ENCODE assay signal across 1 cellular context in the genomic region with DNA sequence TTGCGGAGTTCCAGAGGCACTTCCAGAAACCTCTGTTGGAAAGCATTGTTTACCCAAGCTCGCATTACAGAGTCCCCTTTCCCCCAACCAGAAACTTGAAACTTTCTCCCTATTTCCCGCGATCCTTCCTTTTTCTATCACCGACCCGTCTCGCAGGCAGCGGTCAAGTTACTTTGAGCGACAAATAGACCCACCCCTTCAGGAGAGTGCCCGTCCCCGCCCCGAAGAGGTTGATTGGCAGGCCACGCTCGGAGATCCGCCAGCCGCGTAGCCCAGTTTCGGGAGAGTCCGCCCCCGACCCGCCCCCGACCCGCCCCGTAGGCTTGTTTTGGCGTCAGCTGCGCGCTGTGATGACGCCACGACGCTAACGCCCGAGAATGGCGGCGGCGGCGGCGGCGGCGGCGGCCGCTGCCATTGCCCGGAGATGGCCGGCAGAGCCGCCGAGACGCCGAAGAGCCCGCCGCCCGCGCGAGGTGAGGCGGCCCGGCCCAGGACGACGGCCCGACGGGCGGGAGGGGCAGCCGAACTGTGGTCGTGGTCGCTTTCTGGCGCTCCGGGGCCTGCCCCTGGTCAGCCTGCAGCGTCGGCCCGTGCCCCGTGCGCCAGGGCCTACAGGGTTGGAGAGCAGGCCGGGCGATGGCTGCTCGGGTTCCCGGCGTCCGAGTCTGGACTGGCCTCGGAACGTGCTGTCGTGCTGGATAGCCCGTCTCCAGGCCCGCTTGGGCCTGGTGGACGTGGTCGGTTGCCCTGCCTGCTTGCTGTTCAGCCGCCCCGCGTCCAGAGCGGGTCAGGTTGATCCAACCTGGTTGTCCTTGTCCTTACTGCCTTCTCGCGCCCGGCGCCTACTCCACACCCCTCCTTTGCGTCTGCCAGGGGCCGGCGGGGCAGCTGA.
TF ChIP-seq lines count a peak whose summit lies in the region.

A gene (plus strand): TSS at position 356 of the 892 bp plus-strand sequence. CDS start 15,496 bp downstream, outside the sequence.

TF ChIP-seq in K562, 482 proteins besides CTCF, POLR2A, EP300 and RAD21 (continued from another document and continues in another):
- TF ChIP-seq, protein P1, sequence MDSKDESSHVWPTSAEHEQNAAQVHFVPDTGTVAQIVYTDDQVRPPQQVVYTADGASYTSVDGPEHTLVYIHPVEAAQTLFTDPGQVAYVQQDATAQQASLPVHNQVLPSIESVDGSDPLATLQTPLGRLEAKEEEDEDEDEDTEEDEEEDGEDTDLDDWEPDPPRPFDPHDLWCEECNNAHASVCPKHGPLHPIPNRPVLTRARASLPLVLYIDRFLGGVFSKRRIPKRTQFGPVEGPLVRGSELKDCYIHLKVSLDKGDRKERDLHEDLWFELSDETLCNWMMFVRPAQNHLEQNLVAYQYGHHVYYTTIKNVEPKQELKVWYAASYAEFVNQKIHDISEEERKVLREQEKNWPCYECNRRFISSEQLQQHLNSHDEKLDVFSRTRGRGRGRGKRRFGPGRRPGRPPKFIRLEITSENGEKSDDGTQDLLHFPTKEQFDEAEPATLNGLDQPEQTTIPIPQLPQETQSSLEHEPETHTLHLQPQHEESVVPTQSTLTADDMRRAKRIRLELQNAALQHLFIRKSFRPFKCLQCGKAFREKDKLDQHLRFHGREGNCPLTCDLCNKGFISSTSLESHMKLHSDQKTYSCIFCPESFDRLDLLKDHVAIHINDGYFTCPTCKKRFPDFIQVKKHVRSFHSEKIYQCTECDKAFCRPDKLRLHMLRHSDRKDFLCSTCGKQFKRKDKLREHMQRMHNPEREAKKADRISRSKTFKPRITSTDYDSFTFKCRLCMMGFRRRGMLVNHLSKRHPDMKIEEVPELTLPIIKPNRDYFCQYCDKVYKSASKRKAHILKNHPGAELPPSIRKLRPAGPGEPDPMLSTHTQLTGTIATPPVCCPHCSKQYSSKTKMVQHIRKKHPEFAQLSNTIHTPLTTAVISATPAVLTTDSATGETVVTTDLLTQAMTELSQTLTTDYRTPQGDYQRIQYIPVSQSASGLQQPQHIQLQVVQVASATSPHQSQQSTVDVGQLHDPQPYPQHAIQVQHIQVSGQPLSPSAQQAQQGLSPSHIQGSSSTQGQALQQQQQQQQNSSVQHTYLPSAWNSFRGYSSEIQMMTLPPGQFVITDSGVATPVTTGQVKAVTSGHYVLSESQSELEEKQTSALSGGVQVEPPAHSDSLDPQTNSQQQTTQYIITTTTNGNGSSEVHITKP (IDR thresholded peaks at IDR 0.05; ENCODE audit: partially characterized antibody): peak; percentile 26
- peak; percentile 48; the same call in 1 of the 2 replicates for TF ChIP-seq ZBTB1 (CRISPR knock-in tag; IDR thresholded peaks at IDR 0.05; ENCODE audit: borderline replicate concordance, low read depth)
- TF ChIP-seq CREB1 (IDR thresholded peaks at IDR 0.05): peak; percentile 98
- peak; percentile 95 for TF ChIP-seq CREB1 (CRISPR knock-in tag; IDR thresholded peaks at IDR 0.05)
- TF ChIP-seq, protein P2, sequence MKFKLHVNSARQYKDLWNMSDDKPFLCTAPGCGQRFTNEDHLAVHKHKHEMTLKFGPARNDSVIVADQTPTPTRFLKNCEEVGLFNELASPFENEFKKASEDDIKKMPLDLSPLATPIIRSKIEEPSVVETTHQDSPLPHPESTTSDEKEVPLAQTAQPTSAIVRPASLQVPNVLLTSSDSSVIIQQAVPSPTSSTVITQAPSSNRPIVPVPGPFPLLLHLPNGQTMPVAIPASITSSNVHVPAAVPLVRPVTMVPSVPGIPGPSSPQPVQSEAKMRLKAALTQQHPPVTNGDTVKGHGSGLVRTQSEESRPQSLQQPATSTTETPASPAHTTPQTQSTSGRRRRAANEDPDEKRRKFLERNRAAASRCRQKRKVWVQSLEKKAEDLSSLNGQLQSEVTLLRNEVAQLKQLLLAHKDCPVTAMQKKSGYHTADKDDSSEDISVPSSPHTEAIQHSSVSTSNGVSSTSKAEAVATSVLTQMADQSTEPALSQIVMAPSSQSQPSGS (CRISPR knock-in tag; IDR thresholded peaks at IDR 0.05): peak; percentile 82
- peak in 1 of 2 experiments; percentile 51; a peak in 1 of 4 replicates for TF ChIP-seq TBL1XR1 (IDR thresholded peaks at IDR 0.05; ENCODE audit: low read length in 2 of 2)
- TF ChIP-seq ZNF830 (CRISPR knock-in tag; IDR thresholded peaks at IDR 0.05): 0 out of 2 replicates have a peak, but pooled peaks have one; percentile 15
- TF ChIP-seq, protein P3, sequence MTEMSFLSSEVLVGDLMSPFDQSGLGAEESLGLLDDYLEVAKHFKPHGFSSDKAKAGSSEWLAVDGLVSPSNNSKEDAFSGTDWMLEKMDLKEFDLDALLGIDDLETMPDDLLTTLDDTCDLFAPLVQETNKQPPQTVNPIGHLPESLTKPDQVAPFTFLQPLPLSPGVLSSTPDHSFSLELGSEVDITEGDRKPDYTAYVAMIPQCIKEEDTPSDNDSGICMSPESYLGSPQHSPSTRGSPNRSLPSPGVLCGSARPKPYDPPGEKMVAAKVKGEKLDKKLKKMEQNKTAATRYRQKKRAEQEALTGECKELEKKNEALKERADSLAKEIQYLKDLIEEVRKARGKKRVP (CRISPR knock-in tag; IDR thresholded peaks at IDR 0.05): no peak
- TF ChIP-seq, protein P4, sequence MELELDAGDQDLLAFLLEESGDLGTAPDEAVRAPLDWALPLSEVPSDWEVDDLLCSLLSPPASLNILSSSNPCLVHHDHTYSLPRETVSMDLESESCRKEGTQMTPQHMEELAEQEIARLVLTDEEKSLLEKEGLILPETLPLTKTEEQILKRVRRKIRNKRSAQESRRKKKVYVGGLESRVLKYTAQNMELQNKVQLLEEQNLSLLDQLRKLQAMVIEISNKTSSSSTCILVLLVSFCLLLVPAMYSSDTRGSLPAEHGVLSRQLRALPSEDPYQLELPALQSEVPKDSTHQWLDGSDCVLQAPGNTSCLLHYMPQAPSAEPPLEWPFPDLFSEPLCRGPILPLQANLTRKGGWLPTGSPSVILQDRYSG (tag; conservative IDR thresholded peaks at IDR 0.05; ENCODE audit: low read depth): no peak
- 0 out of 2 replicates have a peak, but pooled peaks have one; percentile 54 for TF ChIP-seq ZNF282 (CRISPR knock-in tag; IDR thresholded peaks at IDR 0.05)
- TF ChIP-seq MAZ (CRISPR knock-in tag; conservative IDR thresholded peaks at IDR 0.05 in 1 of 2, IDR thresholded peaks at IDR 0.05 in 1 of 2): peak in 1 of 2 experiments; percentile 78; a peak in 2 of 4 replicates
- TF ChIP-seq L3MBTL2 (IDR thresholded peaks at IDR 0.05): peak; percentile 28; the same call in 1 of the 2 replicates
- TF ChIP-seq, protein P5, sequence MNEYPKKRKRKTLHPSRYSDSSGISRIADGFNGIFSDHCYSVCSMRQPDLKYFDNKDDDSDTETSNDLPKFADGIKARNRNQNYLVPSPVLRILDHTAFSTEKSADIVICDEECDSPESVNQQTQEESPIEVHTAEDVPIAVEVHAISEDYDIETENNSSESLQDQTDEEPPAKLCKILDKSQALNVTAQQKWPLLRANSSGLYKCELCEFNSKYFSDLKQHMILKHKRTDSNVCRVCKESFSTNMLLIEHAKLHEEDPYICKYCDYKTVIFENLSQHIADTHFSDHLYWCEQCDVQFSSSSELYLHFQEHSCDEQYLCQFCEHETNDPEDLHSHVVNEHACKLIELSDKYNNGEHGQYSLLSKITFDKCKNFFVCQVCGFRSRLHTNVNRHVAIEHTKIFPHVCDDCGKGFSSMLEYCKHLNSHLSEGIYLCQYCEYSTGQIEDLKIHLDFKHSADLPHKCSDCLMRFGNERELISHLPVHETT (CRISPR knock-in tag; conservative IDR thresholded peaks at IDR 0.05 in 1 of 2, IDR thresholded peaks at IDR 0.05 in 1 of 2): peak in 1 of 2 experiments; percentile 52; a peak in 2 of 4 replicates
- no peak for TF ChIP-seq SMARCC2 (IDR thresholded peaks at IDR 0.05; ENCODE audit: low read depth)
- TF ChIP-seq, protein P6, sequence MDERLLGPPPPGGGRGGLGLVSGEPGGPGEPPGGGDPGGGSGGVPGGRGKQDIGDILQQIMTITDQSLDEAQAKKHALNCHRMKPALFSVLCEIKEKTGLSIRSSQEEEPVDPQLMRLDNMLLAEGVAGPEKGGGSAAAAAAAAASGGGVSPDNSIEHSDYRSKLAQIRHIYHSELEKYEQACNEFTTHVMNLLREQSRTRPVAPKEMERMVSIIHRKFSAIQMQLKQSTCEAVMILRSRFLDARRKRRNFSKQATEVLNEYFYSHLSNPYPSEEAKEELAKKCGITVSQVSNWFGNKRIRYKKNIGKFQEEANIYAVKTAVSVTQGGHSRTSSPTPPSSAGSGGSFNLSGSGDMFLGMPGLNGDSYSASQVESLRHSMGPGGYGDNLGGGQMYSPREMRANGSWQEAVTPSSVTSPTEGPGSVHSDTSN (CRISPR knock-in tag; IDR thresholded peaks at IDR 0.05; ENCODE audit: low read depth): peak; percentile 93
- TF ChIP-seq, protein P6 (tag; conservative IDR thresholded peaks at IDR 0.05; ENCODE audit: low read depth): peak; percentile 95
- TF ChIP-seq, protein P7, sequence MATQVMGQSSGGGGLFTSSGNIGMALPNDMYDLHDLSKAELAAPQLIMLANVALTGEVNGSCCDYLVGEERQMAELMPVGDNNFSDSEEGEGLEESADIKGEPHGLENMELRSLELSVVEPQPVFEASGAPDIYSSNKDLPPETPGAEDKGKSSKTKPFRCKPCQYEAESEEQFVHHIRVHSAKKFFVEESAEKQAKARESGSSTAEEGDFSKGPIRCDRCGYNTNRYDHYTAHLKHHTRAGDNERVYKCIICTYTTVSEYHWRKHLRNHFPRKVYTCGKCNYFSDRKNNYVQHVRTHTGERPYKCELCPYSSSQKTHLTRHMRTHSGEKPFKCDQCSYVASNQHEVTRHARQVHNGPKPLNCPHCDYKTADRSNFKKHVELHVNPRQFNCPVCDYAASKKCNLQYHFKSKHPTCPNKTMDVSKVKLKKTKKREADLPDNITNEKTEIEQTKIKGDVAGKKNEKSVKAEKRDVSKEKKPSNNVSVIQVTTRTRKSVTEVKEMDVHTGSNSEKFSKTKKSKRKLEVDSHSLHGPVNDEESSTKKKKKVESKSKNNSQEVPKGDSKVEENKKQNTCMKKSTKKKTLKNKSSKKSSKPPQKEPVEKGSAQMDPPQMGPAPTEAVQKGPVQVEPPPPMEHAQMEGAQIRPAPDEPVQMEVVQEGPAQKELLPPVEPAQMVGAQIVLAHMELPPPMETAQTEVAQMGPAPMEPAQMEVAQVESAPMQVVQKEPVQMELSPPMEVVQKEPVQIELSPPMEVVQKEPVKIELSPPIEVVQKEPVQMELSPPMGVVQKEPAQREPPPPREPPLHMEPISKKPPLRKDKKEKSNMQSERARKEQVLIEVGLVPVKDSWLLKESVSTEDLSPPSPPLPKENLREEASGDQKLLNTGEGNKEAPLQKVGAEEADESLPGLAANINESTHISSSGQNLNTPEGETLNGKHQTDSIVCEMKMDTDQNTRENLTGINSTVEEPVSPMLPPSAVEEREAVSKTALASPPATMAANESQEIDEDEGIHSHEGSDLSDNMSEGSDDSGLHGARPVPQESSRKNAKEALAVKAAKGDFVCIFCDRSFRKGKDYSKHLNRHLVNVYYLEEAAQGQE (CRISPR knock-in tag; IDR thresholded peaks at IDR 0.05; ENCODE audit: low read depth): peak; percentile 81
- TF ChIP-seq CCNT2 (IDR thresholded peaks at IDR 0.05; ENCODE audit: borderline replicate concordance, extremely low read depth, insufficient read length, low read depth, low read length): peak; percentile 50
- peak; percentile 39; the same call in 1 of the 2 replicates for TF ChIP-seq KHSRP (IDR thresholded peaks at IDR 0.05)
- TF ChIP-seq, protein P8, sequence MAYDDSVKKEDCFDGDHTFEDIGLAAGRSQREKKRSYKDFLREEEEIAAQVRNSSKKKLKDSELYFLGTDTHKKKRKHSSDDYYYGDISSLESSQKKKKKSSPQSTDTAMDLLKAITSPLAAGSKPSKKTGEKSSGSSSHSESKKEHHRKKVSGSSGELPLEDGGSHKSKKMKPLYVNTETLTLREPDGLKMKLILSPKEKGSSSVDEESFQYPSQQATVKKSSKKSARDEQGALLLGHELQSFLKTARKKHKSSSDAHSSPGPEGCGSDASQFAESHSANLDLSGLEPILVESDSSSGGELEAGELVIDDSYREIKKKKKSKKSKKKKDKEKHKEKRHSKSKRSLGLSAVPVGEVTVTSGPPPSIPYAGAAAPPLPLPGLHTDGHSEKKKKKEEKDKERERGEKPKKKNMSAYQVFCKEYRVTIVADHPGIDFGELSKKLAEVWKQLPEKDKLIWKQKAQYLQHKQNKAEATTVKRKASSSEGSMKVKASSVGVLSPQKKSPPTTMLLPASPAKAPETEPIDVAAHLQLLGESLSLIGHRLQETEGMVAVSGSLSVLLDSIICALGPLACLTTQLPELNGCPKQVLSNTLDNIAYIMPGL (CRISPR knock-in tag; IDR thresholded peaks at IDR 0.05): peak; percentile 56; the same call in 1 of the 2 replicates
- TF ChIP-seq CTBP1 (IDR thresholded peaks at IDR 0.05; ENCODE audit: borderline replicate concordance): peak; percentile 41; the same call in 1 of the 2 replicates
- no peak for TF ChIP-seq SNRNP70 (optimal IDR thresholded peaks at IDR 0.05; ENCODE audit: low read depth, low read length)
- TF ChIP-seq BCL6 (CRISPR knock-in tag; IDR thresholded peaks at IDR 0.05): no peak
- TF ChIP-seq, protein P9, sequence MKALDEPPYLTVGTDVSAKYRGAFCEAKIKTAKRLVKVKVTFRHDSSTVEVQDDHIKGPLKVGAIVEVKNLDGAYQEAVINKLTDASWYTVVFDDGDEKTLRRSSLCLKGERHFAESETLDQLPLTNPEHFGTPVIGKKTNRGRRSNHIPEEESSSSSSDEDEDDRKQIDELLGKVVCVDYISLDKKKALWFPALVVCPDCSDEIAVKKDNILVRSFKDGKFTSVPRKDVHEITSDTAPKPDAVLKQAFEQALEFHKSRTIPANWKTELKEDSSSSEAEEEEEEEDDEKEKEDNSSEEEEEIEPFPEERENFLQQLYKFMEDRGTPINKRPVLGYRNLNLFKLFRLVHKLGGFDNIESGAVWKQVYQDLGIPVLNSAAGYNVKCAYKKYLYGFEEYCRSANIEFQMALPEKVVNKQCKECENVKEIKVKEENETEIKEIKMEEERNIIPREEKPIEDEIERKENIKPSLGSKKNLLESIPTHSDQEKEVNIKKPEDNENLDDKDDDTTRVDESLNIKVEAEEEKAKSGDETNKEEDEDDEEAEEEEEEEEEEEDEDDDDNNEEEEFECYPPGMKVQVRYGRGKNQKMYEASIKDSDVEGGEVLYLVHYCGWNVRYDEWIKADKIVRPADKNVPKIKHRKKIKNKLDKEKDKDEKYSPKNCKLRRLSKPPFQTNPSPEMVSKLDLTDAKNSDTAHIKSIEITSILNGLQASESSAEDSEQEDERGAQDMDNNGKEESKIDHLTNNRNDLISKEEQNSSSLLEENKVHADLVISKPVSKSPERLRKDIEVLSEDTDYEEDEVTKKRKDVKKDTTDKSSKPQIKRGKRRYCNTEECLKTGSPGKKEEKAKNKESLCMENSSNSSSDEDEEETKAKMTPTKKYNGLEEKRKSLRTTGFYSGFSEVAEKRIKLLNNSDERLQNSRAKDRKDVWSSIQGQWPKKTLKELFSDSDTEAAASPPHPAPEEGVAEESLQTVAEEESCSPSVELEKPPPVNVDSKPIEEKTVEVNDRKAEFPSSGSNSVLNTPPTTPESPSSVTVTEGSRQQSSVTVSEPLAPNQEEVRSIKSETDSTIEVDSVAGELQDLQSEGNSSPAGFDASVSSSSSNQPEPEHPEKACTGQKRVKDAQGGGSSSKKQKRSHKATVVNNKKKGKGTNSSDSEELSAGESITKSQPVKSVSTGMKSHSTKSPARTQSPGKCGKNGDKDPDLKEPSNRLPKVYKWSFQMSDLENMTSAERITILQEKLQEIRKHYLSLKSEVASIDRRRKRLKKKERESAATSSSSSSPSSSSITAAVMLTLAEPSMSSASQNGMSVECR (CRISPR knock-in tag; IDR thresholded peaks at IDR 0.05): peak; percentile 84
- TF ChIP-seq SUPT5H (IDR thresholded peaks at IDR 0.05): peak; percentile 74
- peak in 1 of 2 experiments; percentile 86; a peak in 2 of 4 replicates for TF ChIP-seq TEAD1 (CRISPR knock-in tag; IDR thresholded peaks at IDR 0.05)
